15 cellular contexts compared by ENCODE assay signal in genomic region chr3:99895106-99895705, GRCh38.
DNase-seq lines count a peak whose midpoint lies in the region; ATAC-seq, FAIRE-seq and TF ChIP-seq lines count a peak whose summit lies in the region.
"Had no signal": no experiment of that assay in that cellular context is flagged by ENCODE, and none has a peak within 500 bp of the region (broad histone marks: within the 10 kb centered on the region; RNA-seq: fewer than 3 reads in every experiment).

No MANE protein-coding gene starts in this region.

- no peak for DNase-seq in A549 (ENCODE audit: low read depth in 1 of 2, low spot score in 1 of 2)
- no peak for DNase-seq in HCT116 (ENCODE audit: low read depth, low spot score)
- no peak for DNase-seq in SJSA1 (ENCODE audit: low read depth in 1 of 2, low spot score in 2 of 2)
- DNase-seq in aorta, result no peak
- DNase-seq in activated CD4-positive, CD25-positive, alpha-beta regulatory T cell (lab: John Stamatoyannopoulos, UW), result no peak
- no peak for DNase-seq in left lobe of liver (ENCODE audit: low spot score)
- no peak for DNase-seq in posterior cingulate gyrus
- DNase-seq: activated naive CD8-positive, alpha-beta T cell treated with anti-CD3 and anti-CD28 coated beads, Interleukin-2, amount 10 ng/mL, durations not matched to agents 7 days and 5 days; left cardiac atrium; nucleus accumbens; stimulated activated CD8-positive, alpha-beta memory T cell treated with anti-CD3 and anti-CD28 coated beads, Interleukin-4, amount 100 ng/mL, for 48 hours had no signal

- CTCF ChIA-PET in A549 (lab: Yijun Ruan, JAX) (interaction anchor here (1.0 to 2.5 kb wide), 3 partner anchors 14 to 146 kb away, joined by 3 to 8 read pairs (median 3); no protein-coding TSS in a partner anchor), HCT116 (lab: Charles Lee) (no interaction called here)

- ATAC-seq in A549 (no peak), HCT116 (no peak), aorta (ENCODE audit: low FRiP score) (no peak), left lobe of liver (no peak)

- peaks cover 26% of the 10 kb centered on the region for H3K79me2 ChIP-seq in HCT116 (ENCODE audit: insufficient read depth, low read length)

- H3K27me3 ChIP-seq in HCT116 (ENCODE audit: insufficient read depth, low read length) (no peaks in the 10 kb centered on the region), SJSA1 (replicated peaks) (no peaks in the 10 kb centered on the region), iPS-18a (ENCODE audit: control insufficient read depth, insufficient read depth, low read length) (no peaks in the 10 kb centered on the region), aorta (ENCODE audit: control insufficient read depth in 1 of 2, insufficient read depth in 2 of 2, low read length in 1 of 2) (no peaks in the 10 kb centered on the region)

- no peak overlapping the region for H2AFZ ChIP-seq in HCT116 (ENCODE audit: low read depth, low read length, poor library complexity, severe bottlenecking)

- H3K4me2 ChIP-seq in A549 (peak overlapping the region; percentile 55; the same call in 2 of the 3 replicates), HCT116 (ENCODE audit: low read length) (peak overlapping the region; percentile 47)

- WGBS in A549 (ENCODE audit: missing lambda C conversion rate), result 80% methylated on average over 3 of the region's 3 CpGs
- 90 to 92% methylated on average over 3 of the region's 3 CpGs for WGBS in aorta, 2 donors

- no peak for FAIRE-seq in A549 (lab: Jason Lieb, UNC)
- FAIRE-seq: frontal cortex, TTC549 had no signal

- H3K9ac ChIP-seq in HCT116 (ENCODE audit: low read length) (no peak overlapping the region), iPS-18a (ENCODE audit: low read length) (no peak overlapping the region)

- H3K9me2 ChIP-seq in HCT116 (ENCODE audit: insufficient read depth), result no peaks in the 10 kb centered on the region

- RAD21 ChIA-PET in HCT116 (lab: Charles Lee; ENCODE audit: low non-redundant PET in 1 of 2, low total read pairs in 2 of 2, uncharacterized antibody in 2 of 2, unreplicated experiment in 2 of 2), result no interaction called here

- TF ChIP-seq RAD21 in A549 (conservative IDR thresholded peaks at IDR 0.05 in 1 of 2, IDR thresholded peaks at IDR 0.05 in 1 of 2) (no peak), HCT116 (IDR thresholded peaks at IDR 0.05; ENCODE audit: low read depth) (no peak)

- no peaks in the 10 kb centered on the region for H4K20me1 ChIP-seq in HCT116 (ENCODE audit: insufficient read depth)

- H3K9me3 ChIP-seq in A549, result no peaks in the 10 kb centered on the region
- H3K9me3 ChIP-seq in HCT116 (ENCODE audit: control insufficient read depth in 1 of 2, insufficient read depth in 1 of 2, low read depth in 1 of 2, low read length in 2 of 2), result no peaks in the 10 kb centered on the region
- no peaks in the 10 kb centered on the region for H3K9me3 ChIP-seq in SJSA1 (replicated peaks)
- no peaks in the 10 kb centered on the region for H3K9me3 ChIP-seq in iPS-18a (ENCODE audit: control insufficient read depth, low read depth, low read length)
- H3K9me3 ChIP-seq in aorta (ENCODE audit: control insufficient read depth, low read length), result no peaks in the 10 kb centered on the region

- H3K4me3 ChIP-seq in A549, result no peak overlapping the region
- H3K4me3 ChIP-seq in HCT116 (replicated peaks in 1 of 2; ENCODE audit: low read depth in 1 of 2, low read length in 2 of 2), result no peak overlapping the region
- H3K4me3 ChIP-seq in SJSA1, result no peak overlapping the region
- no peak overlapping the region for H3K4me3 ChIP-seq in iPS-18a (ENCODE audit: low read length)
- H3K4me3 ChIP-seq in aorta (ENCODE audit: low read length in 2 of 2), result no peak overlapping the region
- H3K4me3 ChIP-seq: coronary artery had no signal

- TF ChIP-seq POLR2A in A549 (IDR thresholded peaks at IDR 0.05; ENCODE audit: low read length) (no peak), HCT116 (IDR thresholded peaks at IDR 0.05; ENCODE audit: borderline replicate concordance, extremely low read depth, insufficient read depth, insufficient read length) (no peak)

- intact Hi-C loops in HCT116 (cut with micrococcal nuclease), result no loop called here
- intact Hi-C loops in aorta (cut with DNase I), result no loop called here
- intact Hi-C loops in posterior cingulate gyrus (cut with DNase I), result no loop called here

- H3K36me3 ChIP-seq in HCT116 (ENCODE audit: control insufficient read depth in 1 of 2, insufficient read depth in 2 of 2, low read length in 2 of 2) (no peaks in the 10 kb centered on the region), SJSA1 (no peaks in the 10 kb centered on the region), iPS-18a (ENCODE audit: control insufficient read depth, low read depth, low read length) (no peaks in the 10 kb centered on the region), aorta (ENCODE audit: control insufficient read depth in 1 of 2, insufficient read depth in 2 of 2, low read length in 1 of 2) (no peaks in the 10 kb centered on the region)

- no peak for TF ChIP-seq CTCF in A549 (IDR thresholded peaks at IDR 0.05)
- TF ChIP-seq CTCF in HCT116 (IDR thresholded peaks at IDR 0.05 in 2 of 3, conservative IDR thresholded peaks at IDR 0.05 in 1 of 3; ENCODE audit: borderline replicate concordance in 1 of 3, insufficient read depth in 1 of 3, low read depth in 2 of 3, low read length in 2 of 3), result no peak

- no TSS peak for BruUV-seq in HCT116 (replicated peaks; lab: Mats Ljungman, UMichigan)

- TF ChIP-seq EP300 in A549 (IDR thresholded peaks at IDR 0.05), result no peak

- H3K4me1 ChIP-seq in A549 (peaks cover 17% of the 10 kb centered on the region), HCT116 (ENCODE audit: control insufficient read depth in 1 of 2, insufficient read depth in 2 of 2, low read length in 2 of 2) (peaks cover 12 to 27% of the 10 kb centered on the region in 2 experiments), SJSA1 (replicated peaks) (peaks cover 50% of the 10 kb centered on the region), iPS-18a (ENCODE audit: control insufficient read depth, low read depth, low read length) (peaks cover 21% of the 10 kb centered on the region), aorta (ENCODE audit: control insufficient read depth in 1 of 2, insufficient read depth in 2 of 2, low read length in 2 of 2) (peaks cover 0 to 3% of the 10 kb centered on the region in 2 donors)

- peak overlapping the region in 1 of 2 experiments; percentile 62; a peak in 2 of 6 replicates for H3K27ac ChIP-seq in A549
- H3K27ac ChIP-seq in HCT116 (ENCODE audit: low read depth, low read length), result no peak overlapping the region
- H3K27ac ChIP-seq in SJSA1, result peak overlapping the region; percentile 99
- peak overlapping the region; percentile 13 for H3K27ac ChIP-seq in iPS-18a (ENCODE audit: low read length)
- H3K27ac ChIP-seq in aorta (ENCODE audit: low read depth in 1 of 2, low read length in 2 of 2), result no peak overlapping the region

- POLR2A ChIA-PET in A549 (lab: Yijun Ruan, JAX), result no interaction called here
- POLR2A ChIA-PET in HCT116 (lab: Charles Lee), result no interaction called here

TF ChIP-seq in A549, 52 proteins besides CTCF, POLR2A, EP300 and RAD21:
- TF ChIP-seq ZC3H11A (IDR thresholded peaks at IDR 0.05), result no peak
- no peak for TF ChIP-seq FOXS1 (CRISPR knock-in tag; IDR thresholded peaks at IDR 0.05)
- no peak for TF ChIP-seq CBX8 (IDR thresholded peaks at IDR 0.05)
- no peak for TF ChIP-seq KDM5A (IDR thresholded peaks at IDR 0.05)

TF ChIP-seq in HCT116, 20 proteins besides CTCF, POLR2A, EP300 and RAD21:
- TF ChIP-seq ELF1 (IDR thresholded peaks at IDR 0.05; ENCODE audit: borderline replicate concordance, low read depth) (no peak), ZNF274 (IDR thresholded peaks at IDR 0.05; ENCODE audit: low read depth, low read length) (no peak), ATF3 (IDR thresholded peaks at IDR 0.05) (no peak), SRF (IDR thresholded peaks at IDR 0.05; ENCODE audit: low read depth) (no peak), POLR2AphosphoS5 (IDR thresholded peaks at IDR 0.05; ENCODE audit: low read depth, low read length) (no peak), REST (IDR thresholded peaks at IDR 0.05; ENCODE audit: low read depth) (no peak), CEBPB (IDR thresholded peaks at IDR 0.05; ENCODE audit: low read depth) (no peak), EGR1 (IDR thresholded peaks at IDR 0.05; ENCODE audit: low read depth) (no peak), MAX (IDR thresholded peaks at IDR 0.05) (no peak), JUND (IDR thresholded peaks at IDR 0.05) (no peak)
TF ChIP-seq in HCT116: peak in this region for 0.

Comparison
In these comparisons a context has a peak if more than half of its experiments do, and no peak if none do; other contexts are left out.
1. H3K27ac ChIP-seq: peak in SJSA1 (single experiment) and iPS-18a (single experiment); none in HCT116 (single experiment) and aorta (0 of 2).